Comparison of ENCODE assay signal across 1 cellular context in the genomic region with DNA sequence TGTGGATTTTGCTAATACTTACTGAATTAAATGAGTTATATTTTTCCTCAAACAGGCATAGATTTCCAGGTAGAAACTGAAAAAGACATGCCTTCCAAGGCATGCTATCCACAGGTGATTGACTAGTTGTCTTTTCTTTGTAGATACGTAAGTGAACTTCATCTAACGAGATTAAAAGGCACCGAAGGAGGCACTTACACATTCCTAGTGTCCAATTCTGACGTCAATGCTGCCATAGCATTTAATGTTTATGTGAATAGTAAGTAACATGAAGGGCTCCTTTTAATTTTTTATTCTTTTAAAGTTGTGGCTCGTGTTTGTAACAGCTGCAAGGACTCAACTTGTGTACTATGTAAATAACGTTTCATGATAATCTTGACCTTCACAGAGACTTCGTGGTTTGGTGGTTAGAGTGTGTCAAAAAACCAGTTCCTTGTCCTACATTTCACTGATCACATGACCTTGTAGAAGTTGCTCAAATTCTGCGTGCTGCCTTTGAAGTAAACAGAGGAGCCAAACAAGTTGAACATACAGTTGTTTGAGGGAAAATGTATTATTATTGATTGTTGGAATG.
TF ChIP-seq lines count a peak whose summit lies in the region.

No MANE protein-coding gene starts in this region.

TF ChIP-seq in HepG2, 621 proteins besides CTCF, POLR2A, EP300 and RAD21 (continued from another document):
- TF ChIP-seq ZBTB49 (CRISPR knock-in tag; IDR thresholded peaks at IDR 0.05; ENCODE audit: borderline replicate concordance) (no peak), NRL (CRISPR knock-in tag; IDR thresholded peaks at IDR 0.05; ENCODE audit: borderline replicate concordance) (no peak), ZMYM3 (CRISPR knock-in tag; IDR thresholded peaks at IDR 0.05) (no peak), ZNF557 (CRISPR knock-in tag; IDR thresholded peaks at IDR 0.05) (no peak), MBNL3 (CRISPR knock-in tag; conservative IDR thresholded peaks at IDR 0.05) (no peak)
